20 cellular contexts compared by ENCODE assay signal in the genomic region with DNA sequence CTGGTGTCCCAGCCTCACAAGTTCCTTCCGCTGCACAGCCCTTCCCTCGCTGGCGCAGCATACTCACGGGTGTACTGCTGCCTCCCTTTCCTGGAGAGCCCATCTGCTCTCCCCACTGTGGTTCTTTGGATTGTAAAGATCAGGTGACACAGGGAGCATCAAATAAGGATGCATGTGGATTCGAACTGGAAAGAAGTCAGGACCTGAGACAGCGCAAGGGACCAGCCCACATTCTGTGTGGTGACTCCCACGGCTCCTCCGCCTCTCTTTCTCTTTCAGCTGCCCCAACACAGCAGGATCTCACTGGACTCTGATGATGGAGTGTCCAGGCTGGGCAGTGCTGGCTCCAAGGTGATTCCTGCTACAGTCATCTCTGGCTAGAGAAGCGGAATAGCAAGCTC. TPM values are rescaled to one million over a fixed set of nuclear protein-coding genes. Genes with fewer than 3 reads are reported as not detected.
DNase-seq lines count a peak whose midpoint lies in the region; ATAC-seq, FAIRE-seq and TF ChIP-seq lines count a peak whose summit lies in the region.
"Had no signal": no experiment of that assay in that cellular context is flagged by ENCODE, and none has a peak within 500 bp of the region (broad histone marks: within the 10 kb centered on the region; RNA-seq: fewer than 3 reads in every experiment).

No MANE protein-coding gene starts in this region.

- H3K36me3 ChIP-seq in MG63 (peaks cover 26% of the 10 kb centered on the region), GM12878 (ENCODE audit: control insufficient read depth in 2 of 2, insufficient read depth in 2 of 2, low read length in 1 of 2) (no peaks in the 10 kb centered on the region; a peak in 2 of 4 replicates), mesenchymal stem cell (ENCODE audit: control insufficient read depth in 1 of 2, insufficient read depth in 2 of 2, low read depth in 1 of 2, low read length in 2 of 2) (peaks cover 22 to 69% of the 10 kb centered on the region in 2 experiments)

- H3K4me1 ChIP-seq in GM12878 (ENCODE audit: control insufficient read depth, insufficient read depth, low read length) = no peaks in the 10 kb centered on the region
- peaks cover 18% of the 10 kb centered on the region for H3K4me1 ChIP-seq in mesenchymal stem cell (ENCODE audit: control insufficient read depth, insufficient read depth, low read depth, low read length)

- no peak overlapping the region for H4K8ac ChIP-seq in mesenchymal stem cell (ENCODE audit: low read length)

- H3K79me2 ChIP-seq in GM12878 (ENCODE audit: control insufficient read depth, insufficient read depth, low read length) = no peaks in the 10 kb centered on the region

- peaks cover 4% of the 10 kb centered on the region for H3K79me1 ChIP-seq in mesenchymal stem cell (replicated peaks; ENCODE audit: low read length, poor library complexity, severe bottlenecking)

- no peak overlapping the region for H2BK15ac ChIP-seq in mesenchymal stem cell (ENCODE audit: low read depth, poor library complexity, severe bottlenecking)

- FAIRE-seq in GM12878 (lab: Jason Lieb, UNC) (no peak), D721Med (lab: Jason Lieb, UNC) (no peak)
- FAIRE-seq: H1 had no signal

- H2AK5ac ChIP-seq in mesenchymal stem cell (ENCODE audit: low read length, severe bottlenecking) = no peak overlapping the region

- H2BK12ac ChIP-seq in mesenchymal stem cell (ENCODE audit: low read length in 2 of 2) = no peak overlapping the region

- POLR2A ChIA-PET in GM12878 (lab: Charles Lee) = no interaction called here

- no peak for TF ChIP-seq CTCF in GM12878 (IDR thresholded peaks at IDR 0.05 in 2 of 3, conservative IDR thresholded peaks at IDR 0.05 in 1 of 3; ENCODE audit: control insufficient read depth in 2 of 3, extremely low read depth in 1 of 3, insufficient read depth in 1 of 3, low read depth in 3 of 3, low read length in 3 of 3)
- TF ChIP-seq CTCF in D721Med (IDR thresholded peaks at IDR 0.05; ENCODE audit: insufficient read depth, missing control alignments) = no peak

- H3K27me3 ChIP-seq in MG63 (no peaks in the 10 kb centered on the region), GM12878 (replicated peaks in 1 of 2; ENCODE audit: control insufficient read depth in 2 of 2, insufficient read depth in 2 of 2, low read length in 1 of 2) (no peaks in the 10 kb centered on the region), mesenchymal stem cell (ENCODE audit: control insufficient read depth in 1 of 2, insufficient read depth in 1 of 2, low read length in 2 of 2) (no peaks in the 10 kb centered on the region)

- TF ChIP-seq EP300 in GM12878 (IDR thresholded peaks at IDR 0.05; ENCODE audit: borderline replicate concordance in 1 of 2, control insufficient read depth in 1 of 2, low read depth in 2 of 2, low read length in 2 of 2) = no peak

- in situ Hi-C loops in GM12878 (cut with MboI) = no loop called here

- ATAC-seq in GM12878 (no peak), HG03520 (IDR thresholded peaks at IDR 0.05; ENCODE audit: unreplicated experiment) (no peak)
- ATAC-seq: lower lobe of right lung had no signal

- RAD21 ChIA-PET in GM12878 (lab: Charles Lee; ENCODE audit: unreplicated experiment) = no interaction called here

- H2BK120ac ChIP-seq in mesenchymal stem cell (ENCODE audit: low read depth, low read length) = no peak overlapping the region

- WGBS in GM12878 (ENCODE audit: insufficient coverage, insufficient replicate concordance, low lambda C conversion rate, missing lambda C conversion rate) = 96% methylated on average over 9 of the region's 9 CpGs
- WGBS in mesenchymal stem cell = 92% methylated on average over 9 of the region's 9 CpGs

- H3K4ac ChIP-seq in mesenchymal stem cell (ENCODE audit: low read depth in 1 of 2, low read length in 2 of 2) = no peak overlapping the region

- intact Hi-C loops in GM12878 (cut with micrococcal nuclease; ENCODE audit: unreplicated experiment) = no loop called here

- no peak overlapping the region for H3K14ac ChIP-seq in mesenchymal stem cell (ENCODE audit: low read length in 2 of 2)

- no peaks in the 10 kb centered on the region for H4K20me1 ChIP-seq in GM12878 (ENCODE audit: control insufficient read depth, insufficient read depth)

- no peak overlapping the region for H2BK5ac ChIP-seq in mesenchymal stem cell (ENCODE audit: low read depth, low read length, poor library complexity, severe bottlenecking)

- TF ChIP-seq POLR2A in GM12878 (IDR thresholded peaks at IDR 0.05; ENCODE audit: low read depth, low read length) = no peak

- DNase-seq in EH (ENCODE audit: low read depth) (peak; percentile 49), MG63 (peak; percentile 59), GM12878 (ENCODE audit: low read depth, low spot score) (no peak), mesenchymal stem cell (peak; percentile 28), NCI-H1436 treated with DMSO at 0.1 percent for 48 hours (lab: John Stamatoyannopoulos, UW) (no peak), D721Med (ENCODE audit: insufficient read length, low spot score) (no peak)
- DNase-seq in activated CD4-positive, alpha-beta T cell treated with anti-CD3 and anti-CD28 coated beads, Interleukin-2, amount 50 U/mL, for 4 hours = no peak
- DNase-seq: activated CD4-positive, CD25-positive, alpha-beta regulatory T cell; hippocampal formation; Karpas-422; lower lobe of right lung; stimulated activated naive CD4-positive, alpha-beta T cell had no signal

- H3K27ac ChIP-seq in GM12878 (ENCODE audit: control insufficient read depth, insufficient read depth) (no peak overlapping the region), mesenchymal stem cell (ENCODE audit: low read length, poor library complexity, severe bottlenecking) (no peak overlapping the region)
- H3K27ac ChIP-seq: C4-2B, lower lobe of right lung had no signal

- CTCF ChIA-PET in GM12878 (lab: Yijun Ruan, JAX) = no interaction called here

- no peaks in the 10 kb centered on the region for H3K9me3 ChIP-seq in MG63
- H3K9me3 ChIP-seq in GM12878 (replicated peaks; ENCODE audit: control insufficient read depth, insufficient read depth, low read length) = no peaks in the 10 kb centered on the region
- H3K9me3 ChIP-seq in mesenchymal stem cell (ENCODE audit: control insufficient read depth, low read length) = no peaks in the 10 kb centered on the region
- H3K9me3 ChIP-seq: lower lobe of right lung had no signal

- H3K4me3 ChIP-seq in MG63 (no peak overlapping the region), GM12878 (no peak overlapping the region), mesenchymal stem cell (ENCODE audit: insufficient read depth in 1 of 2, low read depth in 1 of 2, low read length in 2 of 2) (no peak overlapping the region)
- H3K4me3 ChIP-seq: lower lobe of right lung had no signal

- no peak overlapping the region for H3K18ac ChIP-seq in mesenchymal stem cell (ENCODE audit: low read depth in 1 of 2, low read length in 2 of 2)

- H4K91ac ChIP-seq in mesenchymal stem cell (ENCODE audit: low read length) = no peak overlapping the region

- H3K4me2 ChIP-seq in GM12878 (ENCODE audit: control insufficient read depth, insufficient read depth) (no peak overlapping the region), mesenchymal stem cell (ENCODE audit: low read length, poor library complexity, severe bottlenecking) (no peak overlapping the region)

- BruUV-seq in GM12878 (replicated peaks; lab: Mats Ljungman, UMichigan) = no TSS peak

- H2AFZ ChIP-seq in GM12878 (ENCODE audit: control insufficient read depth, low read depth, low read length) (no peak overlapping the region), mesenchymal stem cell (ENCODE audit: low read depth, low read length) (no peak overlapping the region)

- no peak for TF ChIP-seq RAD21 in GM12878 (IDR thresholded peaks at IDR 0.05; ENCODE audit: insufficient read depth, low read depth, low read length)

- SMC1A ChIA-PET in GM12878 (lab: Charles Lee; ENCODE audit: uncharacterized antibody, unreplicated experiment) = interaction anchor here (1.7 kb wide), 1 partner anchor 11 kb away, joined by 4 read pairs; no protein-coding TSS in a partner anchor

- no peak overlapping the region for H3K23ac ChIP-seq in mesenchymal stem cell (ENCODE audit: low read length in 2 of 2)

- H3K9ac ChIP-seq in GM12878 (ENCODE audit: control insufficient read depth, insufficient read depth, low read length) (no peak overlapping the region), mesenchymal stem cell (ENCODE audit: low read length) (no peak overlapping the region)

RNA-seq across cellular contexts. Expression of gene LDAF1, which starts 8.1 kb away (rescaled TPM):
- 24.3 and 40.6 TPM in 2 replicates for total RNA-seq in MG63 (2014; rRNA removed; shearing (Covaris generic); ENCODE audit: low replicate concordance)
- total RNA-seq in GM12878 (2013; cell fraction: nucleolus; rRNA removed) = 12.9 and 14.1 TPM in 2 replicates
- total RNA-seq in GM12878 (2014; rRNA removed) = 6.8 and 7.6 TPM in 2 replicates
- total RNA-seq in GM12878 (2014; rRNA removed; fragmentation: Illumina TruSeq; extraction: Trizol) = 6.3 and 7.3 TPM in 2 replicates
- total RNA-seq in GM12878 (2021) = 6.5 and 7.9 TPM in 2 replicates
- 5.5 TPM for polyA plus RNA-seq in GM12878 (2011; ENCODE audit: low read depth)
- 13.8 and 21.4 TPM in 2 replicates for polyA plus RNA-seq in GM12878 (2011; rRNA removed)
- 18.3 and 22.9 TPM in 2 replicates for polyA plus RNA-seq in GM12878 (2011; cell fraction: cytosol; rRNA removed)
- polyA plus RNA-seq in GM12878 (2011; cell fraction: nucleus; rRNA removed) = 7.1 and 8.0 TPM in 2 replicates
- 10.1 and 14.3 TPM in 2 replicates for polyA plus RNA-seq in GM12878 (2012)
- 7.1 and 8.3 TPM in 2 replicates for polyA plus RNA-seq in GM12878 (2014; fragmentation: Illumina TruSeq; extraction: Trizol)
- 1 to 10 TPM; 6.8 to 8.3 TPM for polyA plus RNA-seq in GM12878 (2014; fragmentation: Nextera tagmentation; extraction: Ambion mirVana)
- polyA plus RNA-seq in GM12878 (2014; rRNA removed) = 6.2 and 6.8 TPM in 2 replicates
- 1 to 10 TPM; 4.6 to 4.8 TPM for polyA plus RNA-seq in GM12878 (2016; fragmentation: Nextera tagmentation; extraction: Ambion mirVana)
- polyA minus RNA-seq in GM12878 (2011; rRNA and poly(A)+ RNA removed) = 30.4 and 47.6 TPM in 2 replicates
- polyA minus RNA-seq in GM12878 (2011; cell fraction: cytosol; rRNA and poly(A)+ RNA removed) = 9.4 and 13.2 TPM in 2 replicates
- polyA minus RNA-seq in GM12878 (2011; cell fraction: nucleus; rRNA and poly(A)+ RNA removed) = 4.9 and 9.2 TPM in 2 replicates
- polyA plus RNA-seq in mesenchymal stem cell (2013, experiment 1 of 2) = 15.4 TPM
- 16.3 TPM for polyA plus RNA-seq in mesenchymal stem cell (2013, experiment 2 of 2)

RNA-seq across cellular contexts. Expression of gene DNAH3, which starts 15.9 kb away (rescaled TPM):
- not detected in 2 replicates for total RNA-seq in MG63 (2014; rRNA removed; shearing (Covaris generic); ENCODE audit: low replicate concordance)
- total RNA-seq in GM12878 (2013; cell fraction: nucleolus; rRNA removed) = not detected in 2 replicates
- total RNA-seq in GM12878 (2014; rRNA removed) (under 0.01 TPM in 1 of 2 replicates, not detected in the other), GM12878 (2014; rRNA removed; fragmentation: Illumina TruSeq; extraction: Trizol) (0.04 TPM in 1 of 2 replicates, not detected in the other), GM12878 (2021) (not detected in 2 replicates)
- not detected for polyA plus RNA-seq in GM12878 (2011; ENCODE audit: low read depth)
- polyA plus RNA-seq in GM12878 (2011; rRNA removed) (0.04 TPM in 1 of 2 replicates, not detected in the other), GM12878 (2014; fragmentation: Illumina TruSeq; extraction: Trizol) (0.01 TPM in 1 of 2 replicates, not detected in the other), GM12878 (2014; fragmentation: Nextera tagmentation; extraction: Ambion mirVana) (under 1 TPM in 1 of 2 experiments, not detected in 1; under 0.01 TPM), GM12878 (2014; rRNA removed) (not detected in 2 replicates), GM12878 (2016; fragmentation: Nextera tagmentation; extraction: Ambion mirVana) (under 1 TPM in 1 of 2 experiments, not detected in 1; 0.04 TPM)
- polyA plus RNA-seq in GM12878 (2011; cell fraction: cytosol; rRNA removed) = not detected in 2 replicates
- polyA plus RNA-seq in GM12878 (2011; cell fraction: nucleus; rRNA removed) = 0.01 TPM in 1 of 2 replicates, not detected in the other
- 0.03 and 0.04 TPM in 2 replicates for polyA plus RNA-seq in GM12878 (2012)
- polyA minus RNA-seq in GM12878 (2011; rRNA and poly(A)+ RNA removed) = under 0.01 TPM in 1 of 2 replicates, not detected in the other
- not detected in 2 replicates for polyA minus RNA-seq in GM12878 (2011; cell fraction: cytosol; rRNA and poly(A)+ RNA removed)
- not detected in 2 replicates for polyA minus RNA-seq in GM12878 (2011; cell fraction: nucleus; rRNA and poly(A)+ RNA removed)
- polyA plus RNA-seq in mesenchymal stem cell (2013, experiment 1 of 2) = 0.01 TPM
- not detected for polyA plus RNA-seq in mesenchymal stem cell (2013, experiment 2 of 2)
- total RNA-seq: activated naive CD4-positive, alpha-beta T cell treated with anti-CD3 and anti-CD28 coated beads, Interleukin-2, amount 50 U/mL, for 72 hours; chondrocyte; epithelial cell of proximal tubule had no signal

RNA-seq across cellular contexts. Expression of gene ZP2, which starts 44.8 kb away (rescaled TPM):
- total RNA-seq in MG63 (2014; rRNA removed; shearing (Covaris generic); ENCODE audit: low replicate concordance) = not detected in 2 replicates
- total RNA-seq in GM12878 (2013; cell fraction: nucleolus; rRNA removed) = not detected in 2 replicates
- 0.17 TPM in 1 of 2 replicates, not detected in the other for total RNA-seq in GM12878 (2014; rRNA removed)
- total RNA-seq in GM12878 (2014; rRNA removed; fragmentation: Illumina TruSeq; extraction: Trizol) = 0.28 TPM in 1 of 2 replicates, not detected in the other
- total RNA-seq in GM12878 (2021) = 0.21 TPM in 1 of 2 replicates, not detected in the other
- polyA plus RNA-seq in GM12878 (2011; ENCODE audit: low read depth) = not detected
- 0.04 and 0.11 TPM in 2 replicates for polyA plus RNA-seq in GM12878 (2011; rRNA removed)
- 0.07 and 0.12 TPM in 2 replicates for polyA plus RNA-seq in GM12878 (2011; cell fraction: cytosol; rRNA removed)
- polyA plus RNA-seq in GM12878 (2011; cell fraction: nucleus; rRNA removed) = 0.10 and 0.24 TPM in 2 replicates
- not detected in 2 replicates for polyA plus RNA-seq in GM12878 (2012)
- polyA plus RNA-seq in GM12878 (2014; fragmentation: Illumina TruSeq; extraction: Trizol) = 0.13 TPM in 1 of 2 replicates, not detected in the other
- polyA plus RNA-seq in GM12878 (2014; fragmentation: Nextera tagmentation; extraction: Ambion mirVana) = under 1 TPM; 0.13 to 0.16 TPM
- polyA plus RNA-seq in GM12878 (2014; rRNA removed) = 0.12 and 0.37 TPM in 2 replicates
- under 1 TPM; 0.31 to 0.33 TPM for polyA plus RNA-seq in GM12878 (2016; fragmentation: Nextera tagmentation; extraction: Ambion mirVana)
- not detected in 2 replicates for polyA minus RNA-seq in GM12878 (2011; rRNA and poly(A)+ RNA removed)
- not detected in 2 replicates for polyA minus RNA-seq in GM12878 (2011; cell fraction: cytosol; rRNA and poly(A)+ RNA removed)
- polyA minus RNA-seq in GM12878 (2011; cell fraction: nucleus; rRNA and poly(A)+ RNA removed) = not detected in 2 replicates
- polyA plus RNA-seq in mesenchymal stem cell (2013, experiment 1 of 2) = not detected
- polyA plus RNA-seq in mesenchymal stem cell (2013, experiment 2 of 2) = not detected
- total RNA-seq: activated naive CD4-positive, alpha-beta T cell treated with anti-CD3 and anti-CD28 coated beads, Interleukin-2, amount 50 U/mL, for 72 hours; chondrocyte; epithelial cell of proximal tubule; H1; lower lobe of right lung; ureter had no signal
- polyA plus RNA-seq: H1, neural cell had no signal

Comparison
In these comparisons a context has a peak if more than half of its experiments do, and no peak if none do; other contexts are left out.
1. DNase-seq: peak in EH (single experiment), MG63 (single experiment) and mesenchymal stem cell (single experiment); none in GM12878 (single experiment), activated CD4-positive, alpha-beta T cell treated with anti-CD3 and anti-CD28 coated beads, Interleukin-2, amount 50 U/mL, for 4 hours (0 of 2), NCI-H1436 treated with DMSO at 0.1 percent for 48 hours (single experiment) and D721Med (single experiment).